Comparison of ENCODE assay signal across 16 cellular contexts in the genomic region with DNA sequence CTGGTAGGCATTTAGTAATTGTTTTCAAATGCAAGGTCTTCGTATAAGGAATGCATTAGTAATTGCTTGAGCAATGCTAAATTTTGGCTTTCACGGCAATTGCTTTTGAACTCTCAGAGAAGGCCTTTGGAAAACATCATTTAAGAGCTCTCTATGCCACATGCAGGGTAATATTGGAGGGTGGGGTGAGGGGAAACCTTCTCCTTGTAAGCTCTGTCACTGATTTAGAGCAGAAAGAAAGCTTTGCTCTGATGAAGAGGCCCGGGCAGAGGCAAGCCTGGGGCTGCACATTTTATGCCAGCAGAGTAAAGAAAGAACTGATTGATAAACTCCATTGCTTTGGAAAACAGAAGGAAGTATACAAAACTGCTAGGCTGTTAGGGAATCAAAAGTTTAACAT.
DNase-seq lines count a peak whose midpoint lies in the region; ATAC-seq and TF ChIP-seq lines count a peak whose summit lies in the region.
"Had no signal": no experiment of that assay in that cellular context is flagged by ENCODE, and none has a peak within 500 bp of the region (broad histone marks: within the 10 kb centered on the region; RNA-seq: fewer than 3 reads in every experiment).

No MANE protein-coding gene starts in this region.

- H3K4me1 Mint-ChIP-seq in HFFc6 (ENCODE audit: low read depth) (no peaks in the 10 kb centered on the region), neural progenitor cell (peaks cover 13% of the 10 kb centered on the region)

- H3K36me3 Mint-ChIP-seq in HFFc6 (ENCODE audit: low read depth) (no peaks in the 10 kb centered on the region), neural progenitor cell (peaks cover 9% of the 10 kb centered on the region)

- H3K27ac ChIP-seq in rectal smooth muscle tissue (ENCODE audit: low read depth, low read length) (peak overlapping the region; percentile 64), heart right ventricle (no peak overlapping the region), neural progenitor cell (no peak overlapping the region)
- H3K27ac ChIP-seq: foreskin keratinocyte, KMS-11, stomach had no signal

- H3K9me3 ChIP-seq in iPS-15b (ENCODE audit: control insufficient read depth, insufficient read depth, low read length) (no peaks in the 10 kb centered on the region), heart right ventricle (no peaks in the 10 kb centered on the region), neural progenitor cell (ENCODE audit: low read depth) (no peaks in the 10 kb centered on the region)
- H3K9me3 ChIP-seq: stomach had no signal

- TF ChIP-seq CTCF in HFFc6 (IDR thresholded peaks at IDR 0.05) (no peak), heart right ventricle (IDR thresholded peaks at IDR 0.05) (no peak), neural progenitor cell (IDR thresholded peaks at IDR 0.05) (no peak)

- intact Hi-C loops in heart right ventricle (cut with DNase I): no loop called here

- H3K4me1 ChIP-seq in iPS-15b (ENCODE audit: control insufficient read depth, insufficient read depth, low read length) (no peaks in the 10 kb centered on the region), rectal smooth muscle tissue (ENCODE audit: control insufficient read depth, insufficient read depth, low read length) (peaks cover 27% of the 10 kb centered on the region), heart right ventricle (peaks cover 0 to 19% (median 12%) of the 10 kb centered on the region in 9 donors), neural progenitor cell (no peaks in the 10 kb centered on the region)
- H3K4me1 ChIP-seq: foreskin keratinocyte had no signal

- DNase-seq in EH (ENCODE audit: low read depth): peak; percentile 25
- peak; percentile 28 for DNase-seq in astrocyte of the hippocampus (ENCODE audit: low read depth, low spot score)
- DNase-seq in HFFc6: no peak
- no peak for DNase-seq in heart right ventricle
- no peak for DNase-seq in neural progenitor cell (ENCODE audit: low spot score)
- no peak for DNase-seq in NOMO-1 (lab: John Stamatoyannopoulos, UW; ENCODE audit: unreplicated experiment in 2 of 2)
- DNase-seq: activated CD4-positive, CD25-positive, alpha-beta regulatory T cell; effector CD8-positive, alpha-beta T cell; foreskin keratinocyte; NCI-H2171; stimulated activated CD4-positive, alpha-beta T cell treated with anti-CD3 and anti-CD28 coated beads, Interleukin-12 subunit alpha, Interleukin-12 subunit beta, amount 100 ng/mL, for 4 hours; stomach had no signal

- peaks cover 23% of the 10 kb centered on the region for H3K27me3 Mint-ChIP-seq in HFFc6 (ENCODE audit: insufficient read depth)
- peaks cover 2% of the 10 kb centered on the region for H3K27me3 Mint-ChIP-seq in neural progenitor cell (ENCODE audit: insufficient read depth, low read depth)

- H3K9ac ChIP-seq in iPS-15b (ENCODE audit: low read depth, low read length) (peak overlapping the region; percentile 32), rectal smooth muscle tissue (ENCODE audit: low read length) (no peak overlapping the region), neural progenitor cell (no peak overlapping the region)
- H3K9ac ChIP-seq: KMS-11 had no signal

- no peaks in the 10 kb centered on the region for H3F3A ChIP-seq in neural progenitor cell (ENCODE audit: low read depth)

- no peak overlapping the region for H3K4me2 ChIP-seq in neural progenitor cell
- H3K4me2 ChIP-seq: KMS-11 had no signal

- H3K36me3 ChIP-seq in iPS-15b (ENCODE audit: control insufficient read depth, insufficient read depth, low read length) (no peaks in the 10 kb centered on the region), rectal smooth muscle tissue (ENCODE audit: control insufficient read depth, insufficient read depth, low read length) (no peaks in the 10 kb centered on the region), heart right ventricle (no peaks in the 10 kb centered on the region), neural progenitor cell (no peaks in the 10 kb centered on the region)
- H3K36me3 ChIP-seq: stomach had no signal

- no peak for ATAC-seq in heart right ventricle
- ATAC-seq: foreskin keratinocyte had no signal

- H3K27ac Mint-ChIP-seq in HFFc6 (no peak overlapping the region), neural progenitor cell (no peak overlapping the region)
- H3K27ac Mint-ChIP-seq: T-helper 1 cell treated with Interleukin-12 subunit alpha and Interleukin-12 subunit beta and Interleukin-4 antibody, amounts not matched to agents 30 μg/mL and 1 μg/mL, for 36 hours had no signal

- no peak overlapping the region for H2AFZ ChIP-seq in neural progenitor cell (replicated peaks)

- no peaks in the 10 kb centered on the region for H3K9me3 Mint-ChIP-seq in HFFc6
- peaks cover 2% of the 10 kb centered on the region for H3K9me3 Mint-ChIP-seq in neural progenitor cell
- H3K9me3 Mint-ChIP-seq: T-helper 1 cell treated with Interleukin-12 subunit alpha and Interleukin-12 subunit beta and Interleukin-4 antibody, amounts not matched to agents 30 μg/mL and 1 μg/mL, for 36 hours had no signal

- H3K4me3 ChIP-seq in iPS-15b (ENCODE audit: low read depth, low read length): no peak overlapping the region
- H3K4me3 ChIP-seq in rectal smooth muscle tissue (ENCODE audit: low read length): no peak overlapping the region
- H3K4me3 ChIP-seq in heart right ventricle: no peak overlapping the region
- no peak overlapping the region for H3K4me3 ChIP-seq in neural progenitor cell
- H3K4me3 ChIP-seq: stomach had no signal

- no peaks in the 10 kb centered on the region for H3K79me2 ChIP-seq in neural progenitor cell (ENCODE audit: low read depth)

- H3K4me3 Mint-ChIP-seq in HFFc6 (no peak overlapping the region), neural progenitor cell (no peak overlapping the region)
- H3K4me3 Mint-ChIP-seq: T-helper 1 cell treated with Interleukin-12 subunit alpha and Interleukin-12 subunit beta and Interleukin-4 antibody, amounts not matched to agents 30 μg/mL and 1 μg/mL, for 36 hours had no signal

- no peaks in the 10 kb centered on the region for H4K20me1 ChIP-seq in neural progenitor cell (ENCODE audit: low read depth)

- 74 to 84% methylated on average over 3 of the region's 3 CpGs for WGBS in heart right ventricle, 2 donors

- H3K27me3 ChIP-seq in iPS-15b (ENCODE audit: control insufficient read depth, insufficient read depth, low read length) (no peaks in the 10 kb centered on the region), rectal smooth muscle tissue (ENCODE audit: control insufficient read depth, insufficient read depth, low read length) (no peaks in the 10 kb centered on the region), heart right ventricle (no peaks in the 10 kb centered on the region), neural progenitor cell (no peaks in the 10 kb centered on the region)
- H3K27me3 ChIP-seq: stomach had no signal

Comparison
In these comparisons a context has a peak if more than half of its experiments do, and no peak if none do; other contexts are left out.
1. DNase-seq: peak in EH (single experiment) and astrocyte of the hippocampus (single experiment); none in HFFc6 (single experiment), heart right ventricle (0 of 2), neural progenitor cell (single experiment) and NOMO-1 (0 of 2).